In the genomic region with DNA sequence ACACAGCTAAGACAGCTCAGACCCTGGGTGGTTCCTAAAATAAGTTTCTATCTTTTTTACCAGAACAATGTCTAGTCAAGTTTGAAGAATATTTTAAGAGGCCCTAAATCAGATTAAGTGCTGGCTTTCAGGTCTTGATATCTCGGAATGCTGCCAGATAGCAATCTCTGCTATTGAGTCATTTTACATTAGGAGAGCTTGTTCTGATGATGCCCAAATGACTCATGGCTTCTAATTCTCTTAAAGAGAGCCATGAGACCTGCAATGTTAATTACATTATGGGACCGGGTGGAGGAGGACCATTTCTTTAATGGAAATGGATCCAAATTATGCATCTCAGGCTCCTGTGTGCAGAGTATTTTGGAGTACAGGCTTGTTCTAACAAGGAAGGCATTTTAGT, we compare ENCODE assay signal across 24 cellular contexts.
A peak's percentile ranks its signal among the peaks of the same experiment; 100 is the strongest.
DNase-seq lines count a peak whose midpoint lies in the region; FAIRE-seq and TF ChIP-seq lines count a peak whose summit lies in the region.
"Had no signal": no experiment of that assay in that cellular context is flagged by ENCODE, and none has a peak within 500 bp of the region (broad histone marks: within the 10 kb centered on the region; RNA-seq: fewer than 3 reads in every experiment).

No MANE protein-coding gene starts in this region.

- no peak overlapping the region for H2AFZ ChIP-seq in GM23248

- POLR2A ChIA-PET in RWPE1 (lab: Yijun Ruan, JAX; ENCODE audit: low non-redundant PET) = no interaction called here

- peak; percentile 31 for DNase-seq in GM23248
- DNase-seq in RWPE1 (ENCODE audit: low spot score) = peak; percentile 66
- peak; percentile 81 for DNase-seq in epithelial cell of esophagus (ENCODE audit: low read depth)
- peak; percentile 36 for DNase-seq in renal cortical epithelial cell (ENCODE audit: low read depth)
- DNase-seq in SJCRH30 = no peak
- no peak for DNase-seq in activated CD8-positive, alpha-beta memory T cell treated with anti-CD3 and anti-CD28 coated beads, Interleukin-2, amount 50 U/mL, for 4 hours
- DNase-seq in GM12892 (ENCODE audit: insufficient read length) = no peak
- DNase-seq: activated CD4-positive, alpha-beta memory T cell treated with anti-CD3 and anti-CD28 coated beads, Interleukin-2, amount 10 ng/mL, durations not matched to agents 7 days and 5 days; activated T-cell treated with anti-CD3 and anti-CD28 coated beads for 4 hours; caudate nucleus; CD8-positive, alpha-beta T cell; H9; hypothalamus; kidney; NCI-H1048; NCI-H2029; NCI-H446; Peyer's patch; stimulated activated CD4-positive, alpha-beta T cell treated with anti-CD3 and anti-CD28 coated beads, Interleukin-2, amount 100 ng/mL, for 48 hours; stimulated activated naive CD4-positive, alpha-beta T cell; T-helper 9 cell; testis had no signal

- FAIRE-seq in GM12892 (lab: Jason Lieb, UNC) = no peak
- FAIRE-seq: kidney had no signal

- no peaks in the 10 kb centered on the region for H3K4me1 ChIP-seq in GM23248 (ENCODE audit: insufficient read depth)
- H3K4me1 ChIP-seq in SJCRH30 = no peaks in the 10 kb centered on the region
- H3K4me1 ChIP-seq: Peyer's patch, testis had no signal

- H3F3A ChIP-seq in GM23248 (ENCODE audit: insufficient read depth) = no peaks in the 10 kb centered on the region

- no peaks in the 10 kb centered on the region for H3K9me2 ChIP-seq in GM23248 (ENCODE audit: insufficient read depth)

- TF ChIP-seq CTCF in RWPE1 (conservative IDR thresholded peaks at IDR 0.05; ENCODE audit: low read depth) = no peak
- no peak for TF ChIP-seq CTCF in epithelial cell of esophagus (IDR thresholded peaks at IDR 0.05; ENCODE audit: insufficient read depth, low read depth, low read length, missing control alignments)

- 6 to 10% methylated on average over 2 of the region's 2 CpGs for whole genome bisulfite sequencing in GM23248 (ENCODE audit: low coverage in 1 of 2, low lambda C conversion rate in 2 of 2, missing lambda C conversion rate in 2 of 2), 2 experiments

- no peaks in the 10 kb centered on the region for H3K36me3 ChIP-seq in GM23248 (ENCODE audit: low read depth)
- H3K36me3 ChIP-seq in SJCRH30 = no peaks in the 10 kb centered on the region
- H3K36me3 ChIP-seq: neutrophil, Peyer's patch had no signal

- H3K27me3 ChIP-seq in GM23248 (replicated peaks; ENCODE audit: insufficient read depth) = no peaks in the 10 kb centered on the region
- H3K27me3 ChIP-seq in SJCRH30 = no peaks in the 10 kb centered on the region
- H3K27me3 ChIP-seq: neutrophil, Peyer's patch, testis had no signal

- H3K27ac ChIP-seq in GM23248 (no peak overlapping the region), RWPE1 (no peak overlapping the region), SJCRH30 (no peak overlapping the region)
- H3K27ac ChIP-seq: neutrophil, Peyer's patch, testis had no signal

- no peak for TF ChIP-seq POLR2A in GM12892 (IDR thresholded peaks at IDR 0.05; ENCODE audit: low read depth, low read length)

- no peak overlapping the region for H3K4me2 ChIP-seq in GM23248 (ENCODE audit: unreplicated experiment)
- H3K4me2 ChIP-seq: smooth muscle cell had no signal

- CTCF ChIA-PET in RWPE1 (lab: Yijun Ruan, JAX) = no interaction called here

- H3K9me3 ChIP-seq in GM23248 (ENCODE audit: low read depth) = no peaks in the 10 kb centered on the region
- no peaks in the 10 kb centered on the region for H3K9me3 ChIP-seq in SJCRH30 (replicated peaks)
- H3K9me3 ChIP-seq: neutrophil, Peyer's patch, testis had no signal

- no peak overlapping the region for H3K4me3 ChIP-seq in GM23248
- H3K4me3 ChIP-seq in epithelial cell of esophagus (ENCODE audit: low read length) = no peak overlapping the region
- no peak overlapping the region for H3K4me3 ChIP-seq in SJCRH30
- H3K4me3 ChIP-seq: Peyer's patch, smooth muscle cell, testis had no signal

- in situ Hi-C loops in GM23248 (cut with MboI) = no loop called here

- H3K79me2 ChIP-seq in GM23248 (ENCODE audit: insufficient read depth) = no peaks in the 10 kb centered on the region

- H3K9ac ChIP-seq in GM23248 = no peak overlapping the region

- H4K20me1 ChIP-seq in GM23248 (ENCODE audit: insufficient read depth) = no peaks in the 10 kb centered on the region

Comparison
In these comparisons a context has a peak if more than half of its experiments do, and no peak if none do; other contexts are left out.
1. DNase-seq: peak in GM23248 (single experiment), RWPE1 (single experiment), epithelial cell of esophagus (single experiment) and renal cortical epithelial cell (single experiment); none in SJCRH30 (0 of 2), activated CD8-positive, alpha-beta memory T cell treated with anti-CD3 and anti-CD28 coated beads, Interleukin-2, amount 50 U/mL, for 4 hours (single experiment) and GM12892 (single experiment).